Comparison of ENCODE assay signal across 12 cellular contexts in genomic region chr10:112373912-112374338, GRCh38. TPM values are rescaled to one million over a fixed set of nuclear protein-coding genes. Genes with fewer than 3 reads are reported as not detected.
DNase-seq lines count a peak whose midpoint lies in the region; TF ChIP-seq lines count a peak whose summit lies in the region.
"Had no signal": no experiment of that assay in that cellular context is flagged by ENCODE, and none has a peak within 500 bp of the region (broad histone marks: within the 10 kb centered on the region; RNA-seq: fewer than 3 reads in every experiment).

Gene ACSL5, plus strand, starts transcription at chr10:112374116. Its CDS starts 20,831 bp downstream, at chr10:112394947.

- peak within 1 kb of the TSS; percentile 90; the same call in 1 of the 2 replicates for H2AFZ ChIP-seq in OCI-LY3 (ENCODE audit: low read depth, low read length)

- no peaks in the 10 kb centered on the region for H3K36me3 ChIP-seq in OCI-LY3 (replicated peaks; ENCODE audit: low read depth, low read length)
- no peaks in the 10 kb centered on the region for H3K36me3 ChIP-seq in rectal smooth muscle tissue (ENCODE audit: control insufficient read depth, insufficient read depth, low read length)

- H3K4me3 ChIP-seq in OCI-LY3 (ENCODE audit: low read length) (peak within 1 kb of the TSS; percentile 97; the same call in 1 of the 2 replicates), rectal smooth muscle tissue (ENCODE audit: low read length) (peak within 1 kb of the TSS; percentile 75)

- DNase-seq in DMS53 (lab: John Stamatoyannopoulos, UW) = peak; percentile 66
- DNase-seq in NCI-H2029 (lab: John Stamatoyannopoulos, UW) = no peak
- no peak for DNase-seq in NCI-H2196 treated with DMSO at 0.1 percent for 48 hours (lab: John Stamatoyannopoulos, UW; ENCODE audit: unreplicated experiment)
- DNase-seq in UCSD-AML1 (lab: John Stamatoyannopoulos, UW; ENCODE audit: unreplicated experiment) = no peak
- DNase-seq in NCI-H146 (lab: John Stamatoyannopoulos, UW) = no peak
- DNase-seq: amygdala; EL; NCI-H2081 treated with DMSO at 0.1 percent for 48 hours; stimulated activated naive CD4-positive, alpha-beta T cell treated with Interleukin-2 at 50 U/mL for 16 hours had no signal

- no peak within 1 kb of the TSS for H3K9ac ChIP-seq in OCI-LY3 (ENCODE audit: low read length)
- H3K9ac ChIP-seq in rectal smooth muscle tissue (ENCODE audit: low read length) = no peak within 1 kb of the TSS

- H3K9me3 ChIP-seq in OCI-LY3 (ENCODE audit: insufficient read depth, low read length) = no peaks in the 10 kb centered on the region

- in situ Hi-C loops in endometrial microvascular endothelial cells (cut with HindIII; ENCODE audit: inconsistent ontology term, low pct_unique_long_range_greater_than_20kb, low sequenced_read_pairs) = no loop called here

- H4K20me1 ChIP-seq in OCI-LY3 (ENCODE audit: insufficient read depth, low read length) = no peaks in the 10 kb centered on the region

- peaks cover 13% of the 10 kb centered on the region for H3K79me2 ChIP-seq in OCI-LY3 (ENCODE audit: low read length)

- no peak for TF ChIP-seq CTCF in OCI-LY3 (IDR thresholded peaks at IDR 0.05; ENCODE audit: low read depth, low read length)

- no peak within 1 kb of the TSS for H3K27ac ChIP-seq in OCI-LY3 (ENCODE audit: low read length)
- H3K27ac ChIP-seq in rectal smooth muscle tissue (ENCODE audit: low read depth, low read length) = no peak within 1 kb of the TSS

- H3K27me3 ChIP-seq in OCI-LY3 (ENCODE audit: low read depth, low read length) (no peaks in the 10 kb centered on the region), rectal smooth muscle tissue (ENCODE audit: control insufficient read depth, insufficient read depth, low read length) (no peaks in the 10 kb centered on the region)

- peak within 1 kb of the TSS; percentile 98 for H3K4me2 ChIP-seq in OCI-LY3 (ENCODE audit: low read length)

- H3K4me1 ChIP-seq in OCI-LY3 (ENCODE audit: low read length) (peaks cover 21% of the 10 kb centered on the region), rectal smooth muscle tissue (ENCODE audit: control insufficient read depth, insufficient read depth, low read length) (no peaks in the 10 kb centered on the region)

RNA-seq across cellular contexts. Expression of gene ACSL5, which starts in this region (rescaled TPM):
- total RNA-seq in endometrial microvascular endothelial cells (ENCODE audit: inconsistent ontology term) = 89.1 TPM
